1 cellular context compared by ENCODE assay signal in genomic region chrX:56113785-56114436, GRCh38.
TF ChIP-seq lines count a peak whose summit lies in the region.

No MANE protein-coding gene starts in this region.

TF ChIP-seq in GM23338, 12 proteins besides CTCF, POLR2A, EP300 and RAD21 (continued from another document):
- no peak for TF ChIP-seq ZNF462 (CRISPR knock-in tag; IDR thresholded peaks at IDR 0.05)
